In genomic region chr9:93134018-93134739, GRCh38 we compare ENCODE assay signal across 8 cellular contexts. TPM values are rescaled to one million over a fixed set of nuclear protein-coding genes. Genes with fewer than 3 reads are reported as not detected.
DNase-seq lines count a peak whose midpoint lies in the region; ATAC-seq and TF ChIP-seq lines count a peak whose summit lies in the region.

A gene with protein sequence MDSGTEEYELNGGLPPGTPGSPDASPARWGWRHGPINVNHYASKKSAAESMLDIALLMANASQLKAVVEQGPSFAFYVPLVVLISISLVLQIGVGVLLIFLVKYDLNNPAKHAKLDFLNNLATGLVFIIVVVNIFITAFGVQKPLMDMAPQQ (minus strand): TSS chr9:93134251. CDS start chr9:93134217, 34 bp downstream.

- no peaks in the 10 kb centered on the region for H3K27me3 ChIP-seq in SJSA1 (replicated peaks)
- H3K27me3 ChIP-seq in parathyroid adenoma (ENCODE audit: control insufficient read depth, insufficient read depth, low read length) = no peaks in the 10 kb centered on the region
- no peaks in the 10 kb centered on the region for H3K27me3 ChIP-seq in tibial nerve

- intact Hi-C loops in head of caudate nucleus (cut with DNase I) = loop anchor here (5.0 kb wide), 1 partner anchor 37 kb away; the partner anchor contains the start of gene CARD19

- TF ChIP-seq POLR2A in tibial nerve (IDR thresholded peaks at IDR 0.05) = peak; percentile 62 to 93

- no peak for TF ChIP-seq CTCF in parathyroid adenoma (IDR thresholded peaks at IDR 0.05)
- TF ChIP-seq CTCF in tibial nerve (IDR thresholded peaks at IDR 0.05) = peak in 2 of 5 experiments; percentile 42 to 65

- H3K36me3 ChIP-seq in SJSA1 = 0 out of 2 replicates have a peak, but pooled peaks cover 3% of the 10 kb centered on the region
- no peaks in the 10 kb centered on the region for H3K36me3 ChIP-seq in parathyroid adenoma (ENCODE audit: control insufficient read depth, insufficient read depth, low read length)
- H3K36me3 ChIP-seq in tibial nerve = no peaks in the 10 kb centered on the region

- ATAC-seq in HG03457 (IDR thresholded peaks at IDR 0.05; ENCODE audit: unreplicated experiment) = peak; percentile 48

- peak within 1 kb of the TSS; percentile 57 for H3K27ac ChIP-seq in SJSA1
- H3K27ac ChIP-seq in parathyroid adenoma = peak within 1 kb of the TSS; percentile 98
- H3K27ac ChIP-seq in tibial nerve = peak within 1 kb of the TSS; percentile 92 to 98 (median 96)

- H3K4me2 ChIP-seq in parathyroid adenoma (ENCODE audit: low read length) = peak within 1 kb of the TSS; percentile 93

- peaks cover 51% of the 10 kb centered on the region for H3K4me1 ChIP-seq in SJSA1 (replicated peaks)
- peaks cover 26% of the 10 kb centered on the region for H3K4me1 ChIP-seq in parathyroid adenoma
- peaks cover 0 to 68% (median 45%) of the 10 kb centered on the region in 4 donors for H3K4me1 ChIP-seq in tibial nerve

- WGBS in tibial nerve, 2 donors = 0% methylated on average over 55 to 57 of the region's 78 CpGs

- H2AFZ ChIP-seq in parathyroid adenoma = peak within 1 kb of the TSS; percentile 89

- H3K79me2 ChIP-seq in parathyroid adenoma = peaks cover 31% of the 10 kb centered on the region

- TF ChIP-seq EP300 in tibial nerve (IDR thresholded peaks at IDR 0.05) = peak; percentile 16 to 92

- peak within 1 kb of the TSS; percentile 72 for H3K9ac ChIP-seq in parathyroid adenoma

- peaks cover 3% of the 10 kb centered on the region; the same call in 1 of the 2 replicates for H3K9me3 ChIP-seq in SJSA1 (replicated peaks)
- H3K9me3 ChIP-seq in parathyroid adenoma (ENCODE audit: control insufficient read depth, low read length) = no peaks in the 10 kb centered on the region
- peaks cover 0 to 6% (median 0%) of the 10 kb centered on the region in 4 donors for H3K9me3 ChIP-seq in tibial nerve

- DNase-seq in COLO829 (ENCODE audit: low spot score) (peak; percentile 69), GM19240 (ENCODE audit: insufficient read length, low spot score) (peak; percentile 75), SJSA1 (ENCODE audit: low read depth in 1 of 2, low spot score in 2 of 2) (peak; percentile 44 to 68), head of caudate nucleus (peak in 39 of 42 donors; percentile 37 to 84 (median 69)), tibial nerve (ENCODE audit: low spot score in 2 of 2) (peak in 1 of 2 donors; percentile 46)
- peak; percentile 90 for DNase-seq in activated naive CD4-positive, alpha-beta T cell treated with anti-CD3 and anti-CD28 coated beads, Interleukin-2, amount 50 U/mL, for 16 hours

- H3K4me3 ChIP-seq in SJSA1 (peak within 1 kb of the TSS; percentile 72), parathyroid adenoma (ENCODE audit: low read depth, low read length) (peak within 1 kb of the TSS; percentile 94), tibial nerve (peak within 1 kb of the TSS; percentile 69 to 97 (median 70))

RNA-seq across cellular contexts. Expression of the gene that starts here (rescaled TPM):
- total RNA-seq in SJSA1 (2014; rRNA removed; shearing (Covaris generic)) = 24.2 and 34.8 TPM in 2 replicates
- 10 to 100 TPM; 48.2 to 98.8 (median 72.9) TPM for total RNA-seq in tibial nerve
